In the genomic region with DNA sequence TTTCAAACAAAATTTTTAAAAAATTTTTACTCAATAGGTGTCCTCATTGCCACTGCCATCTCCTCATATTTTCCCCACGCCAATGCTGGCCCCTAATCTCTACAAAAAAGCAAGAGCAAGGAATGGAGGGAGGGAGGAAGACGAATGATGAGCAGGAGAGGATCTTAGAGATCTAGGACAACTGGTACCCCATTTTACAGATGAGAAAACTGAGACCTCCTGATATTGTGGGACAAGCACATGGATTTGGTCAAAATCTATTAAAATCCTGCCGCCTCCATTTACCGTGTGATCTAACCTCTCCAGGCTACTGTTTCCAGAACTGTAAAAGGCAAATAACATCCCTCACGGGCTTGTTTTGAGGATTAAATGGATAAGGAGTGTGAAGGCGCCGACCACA, we compare ENCODE assay signal across 10 cellular contexts. TPM values are rescaled to one million over a fixed set of nuclear protein-coding genes. Genes with fewer than 3 reads are reported as not detected.
A peak's percentile ranks its signal among the peaks of the same experiment; 100 is the strongest.
DNase-seq lines count a peak whose midpoint lies in the region; ATAC-seq, FAIRE-seq and TF ChIP-seq lines count a peak whose summit lies in the region.
"Had no signal": no experiment of that assay in that cellular context is flagged by ENCODE, and none has a peak within 500 bp of the region (broad histone marks: within the 10 kb centered on the region; RNA-seq: fewer than 3 reads in every experiment).

No MANE protein-coding gene starts in this region.

- H3K27ac Mint-ChIP-seq in MCF 10A (ENCODE audit: low read depth, unreplicated experiment): no peak overlapping the region
- H3K27ac Mint-ChIP-seq in astrocyte (ENCODE audit: unreplicated experiment): peak overlapping the region; percentile 70

- in situ Hi-C loops in transverse colon (cut with MboI; ENCODE audit: low pct_ligation_motif_present in 1 of 4, low pct_unique_long_range_greater_than_20kb in 1 of 4, low sequenced_read_pairs in 3 of 4): no loop called here

- no peaks in the 10 kb centered on the region for H3K9me3 ChIP-seq in breast epithelium
- H3K9me3 ChIP-seq in astrocyte (ENCODE audit: insufficient read depth, low read depth, low read length): no peaks in the 10 kb centered on the region
- no peaks in the 10 kb centered on the region for H3K9me3 ChIP-seq in transverse colon
- H3K9me3 ChIP-seq in mucosa of descending colon: no peaks in the 10 kb centered on the region

- peak overlapping the region; percentile 69 for H3K56ac ChIP-seq in mesendoderm (ENCODE audit: low read length)

- peaks cover 82% of the 10 kb centered on the region for H4K20me1 ChIP-seq in astrocyte (ENCODE audit: insufficient read depth, low read length)

- intact Hi-C loops in breast epithelium (cut with DNase I; ENCODE audit: low total_unique reads): no loop called here
- intact Hi-C loops in MCF 10A (cut with micrococcal nuclease): loop anchor here (10.0 kb wide), 1 partner anchor 324 kb away; a partner anchor contains a TSS
- intact Hi-C loops in transverse colon (cut with DNase I; ENCODE audit: low total_unique reads): loop anchor here (5.0 kb wide), 1 partner anchor 49 kb away; no protein-coding TSS in a partner anchor
- intact Hi-C loops in mucosa of descending colon (cut with DNase I, micrococcal nuclease): no loop called here

- CTCF ChIA-PET in MCF 10A (lab: Yijun Ruan, JAX) (no interaction called here), HEK293T (lab: Yijun Ruan, JAX) (no interaction called here)

- H4K8ac ChIP-seq in mesendoderm (ENCODE audit: low read depth, low read length): no peak overlapping the region

- TF ChIP-seq POLR2A in breast epithelium (IDR thresholded peaks at IDR 0.05) (no peak), transverse colon (IDR thresholded peaks at IDR 0.05) (no peak)

- H3K4me3 ChIP-seq in breast epithelium: peak overlapping the region in 1 of 3 donors; percentile 34
- H3K4me3 ChIP-seq in astrocyte (ENCODE audit: insufficient read depth, low read depth, low read length): no peak overlapping the region
- no peak overlapping the region for H3K4me3 ChIP-seq in mesendoderm (ENCODE audit: low read length)
- no peak overlapping the region for H3K4me3 ChIP-seq in transverse colon
- H3K4me3 ChIP-seq in mucosa of descending colon: no peak overlapping the region

- no TSS peak for BruUV-seq in MCF 10A (replicated peaks; lab: Mats Ljungman, UMichigan)

- peaks cover 3 to 19% of the 10 kb centered on the region in 2 donors for H3K4me1 ChIP-seq in breast epithelium
- H3K4me1 ChIP-seq in astrocyte (ENCODE audit: insufficient read depth, low read length): peaks cover 47% of the 10 kb centered on the region
- peaks cover 38% of the 10 kb centered on the region for H3K4me1 ChIP-seq in mesendoderm (ENCODE audit: control insufficient read depth, low read depth, low read length)
- peaks cover 23 to 56% (median 30%) of the 10 kb centered on the region in 4 donors for H3K4me1 ChIP-seq in transverse colon
- peaks cover 24% of the 10 kb centered on the region for H3K4me1 ChIP-seq in mucosa of descending colon (ENCODE audit: low read depth)

- H3K4me1 Mint-ChIP-seq in MCF 10A (ENCODE audit: insufficient read depth, unreplicated experiment): peaks cover 23% of the 10 kb centered on the region
- H3K4me1 Mint-ChIP-seq in astrocyte (ENCODE audit: low read depth, unreplicated experiment): peaks cover 61% of the 10 kb centered on the region

- H3K36me3 ChIP-seq in breast epithelium (no peaks in the 10 kb centered on the region), astrocyte (ENCODE audit: insufficient read depth, low read length) (peaks cover 8% of the 10 kb centered on the region), mesendoderm (ENCODE audit: control insufficient read depth, insufficient read depth, low read length) (peaks cover 10% of the 10 kb centered on the region), transverse colon (no peaks in the 10 kb centered on the region), mucosa of descending colon (ENCODE audit: low read depth) (no peaks in the 10 kb centered on the region)

- H2BK5ac ChIP-seq in mesendoderm (ENCODE audit: low read length): no peak overlapping the region

- peaks cover 78% of the 10 kb centered on the region for H3K79me2 ChIP-seq in astrocyte (ENCODE audit: insufficient read depth, low read length)
- peaks cover 88% of the 10 kb centered on the region for H3K79me2 ChIP-seq in mesendoderm (ENCODE audit: control insufficient read depth, insufficient read depth, low read length)

- H3K9ac ChIP-seq in astrocyte (ENCODE audit: low read length) (peak overlapping the region; percentile 94), mesendoderm (ENCODE audit: low read length) (no peak overlapping the region)

- no peak overlapping the region for H2AK5ac ChIP-seq in mesendoderm (ENCODE audit: low read length)

- POLR2A ChIA-PET in MCF 10A (lab: Yijun Ruan, JAX) (interaction anchor here (1.5 kb wide), 1 partner anchor 11 kb away, joined by 3 read pairs; no protein-coding TSS in a partner anchor), HEK293T (lab: Yijun Ruan, JAX) (no interaction called here)

- H2BK120ac ChIP-seq in mesendoderm (ENCODE audit: low read depth, low read length): no peak overlapping the region

- TF ChIP-seq EP300 in transverse colon (IDR thresholded peaks at IDR 0.05; ENCODE audit: low read depth): no peak

- WGBS in mesendoderm (ENCODE audit: extremely low coverage, insufficient coverage, low lambda C conversion rate): no CpG with 5 or more reads among the region's 7 CpGs
- WGBS in transverse colon (ENCODE audit: low coverage in 1 of 2), 2 donors: 71 to 75% methylated on average over 7 of the region's 7 CpGs

- no peak overlapping the region for H2AFZ ChIP-seq in astrocyte (ENCODE audit: low read depth, low read length)

- no peak overlapping the region for H2BK15ac ChIP-seq in mesendoderm (replicated peaks; ENCODE audit: low read depth)

- no peak for ATAC-seq in mucosa of descending colon

- H3K79me1 ChIP-seq in mesendoderm (ENCODE audit: low read length): peaks cover 39% of the 10 kb centered on the region

- no peak overlapping the region for H4K5ac ChIP-seq in mesendoderm (ENCODE audit: low read length)

- FAIRE-seq in astrocyte (lab: Jason Lieb, UNC): no peak

- H3K23ac ChIP-seq in mesendoderm (ENCODE audit: low read length): no peak overlapping the region

- no peaks in the 10 kb centered on the region for H3K27me3 ChIP-seq in breast epithelium
- no peaks in the 10 kb centered on the region for H3K27me3 ChIP-seq in astrocyte (ENCODE audit: insufficient read depth, low read length)
- H3K27me3 ChIP-seq in mesendoderm (ENCODE audit: insufficient read depth, low read length, poor library complexity): no peaks in the 10 kb centered on the region
- H3K27me3 ChIP-seq in transverse colon: no peaks in the 10 kb centered on the region

- H3K18ac ChIP-seq in mesendoderm (ENCODE audit: low read length): peak overlapping the region; percentile 18

- H3K4ac ChIP-seq in mesendoderm (ENCODE audit: low read depth, low read length): no peak overlapping the region

- H3K4me3 Mint-ChIP-seq in MCF 10A (ENCODE audit: unreplicated experiment): no peak overlapping the region
- H3K4me3 Mint-ChIP-seq in astrocyte (ENCODE audit: unreplicated experiment): peak overlapping the region; percentile 64

- DNase-seq in breast epithelium (ENCODE audit: low spot score in 2 of 2): no peak
- no peak for DNase-seq in MCF 10A (ENCODE audit: unreplicated experiment)
- no peak for DNase-seq in astrocyte (ENCODE audit: low read depth)
- no peak for DNase-seq in mesendoderm
- no peak for DNase-seq in transverse colon
- no peak for DNase-seq in HT-29 (ENCODE audit: low spot score)
- DNase-seq in HEK293T (ENCODE audit: extremely low spot score): no peak
- DNase-seq in mucosa of descending colon: no peak
- DNase-seq: COR-L47, foreskin melanocyte had no signal

- peak overlapping the region; percentile 89 for H3K4me2 ChIP-seq in astrocyte (ENCODE audit: low read length)
- H3K4me2 ChIP-seq in mesendoderm (ENCODE audit: low read length): no peak overlapping the region

- H3K27me3 Mint-ChIP-seq in MCF 10A (ENCODE audit: insufficient read depth, unreplicated experiment) (no peaks in the 10 kb centered on the region), astrocyte (ENCODE audit: low read depth, unreplicated experiment) (no peaks in the 10 kb centered on the region)

- H3K27ac ChIP-seq in breast epithelium: peak overlapping the region; percentile 89 to 96
- peak overlapping the region; percentile 93 for H3K27ac ChIP-seq in astrocyte (ENCODE audit: low read depth, low read length)
- peak overlapping the region; percentile 58 for H3K27ac ChIP-seq in mesendoderm (ENCODE audit: low read depth, low read length)
- H3K27ac ChIP-seq in transverse colon: peak overlapping the region; percentile 87 to 90 (median 89)

- no peaks in the 10 kb centered on the region for H3K9me3 Mint-ChIP-seq in MCF 10A (ENCODE audit: unreplicated experiment)
- no peaks in the 10 kb centered on the region for H3K9me3 Mint-ChIP-seq in astrocyte (ENCODE audit: unreplicated experiment)

- H3K36me3 Mint-ChIP-seq in MCF 10A (ENCODE audit: insufficient read depth, unreplicated experiment) (no peaks in the 10 kb centered on the region), astrocyte (ENCODE audit: low read depth, unreplicated experiment) (peaks cover 12% of the 10 kb centered on the region)

- TF ChIP-seq CTCF in breast epithelium (IDR thresholded peaks at IDR 0.05): no peak
- TF ChIP-seq CTCF in MCF 10A (IDR thresholded peaks at IDR 0.05; ENCODE audit: unreplicated experiment): no peak
- TF ChIP-seq CTCF in astrocyte (IDR thresholded peaks at IDR 0.05; ENCODE audit: insufficient read depth, low read depth, low read length): no peak
- TF ChIP-seq CTCF in transverse colon (IDR thresholded peaks at IDR 0.05): no peak
- TF ChIP-seq CTCF in mucosa of descending colon (IDR thresholded peaks at IDR 0.05): no peak

TF ChIP-seq in HEK293T, 16 proteins besides CTCF, POLR2A, EP300 and RAD21:
- TF ChIP-seq ELF4 (IDR thresholded peaks at IDR 0.05): no peak

RNA-seq across cellular contexts. Expression of a gene that starts 4.6 kb away (rescaled TPM):
- 10 to 100 TPM; 36.0 to 45.9 (median 45.1) TPM for total RNA-seq in breast epithelium
- 8.6 and 10.3 TPM in 2 replicates for total RNA-seq in MCF 10A (2022)
- 62.1 and 65.7 TPM in 2 replicates for total RNA-seq in astrocyte
- 36.8 TPM for polyA plus RNA-seq in mesendoderm (2013, experiment 1 of 2)
- polyA plus RNA-seq in mesendoderm (2013, experiment 2 of 2): 35.1 TPM
- 10 to 100 TPM in 2 of 4 donors, 1 to 10 TPM in 2; 8.9 to 97.3 (median 10.6) TPM for total RNA-seq in transverse colon
- 0.33 and 2.2 TPM in 2 replicates for total RNA-seq in HT-29 (2014; rRNA removed; shearing (Covaris generic))
- total RNA-seq in mucosa of descending colon: 10 to 100 TPM in 2 of 3 donors, 1 to 10 TPM in 1; 7.4 to 45.3 (median 15.0) TPM

Comparison
In these comparisons a context has a peak if more than half of its experiments do, and no peak if none do; other contexts are left out.
1. intact Hi-C loops: an anchor here in MCF 10A (10.0 kb wide) and transverse colon (5.0 kb wide); none called in breast epithelium and mucosa of descending colon.